In genomic region chr6:82196159-82196558, GRCh38 we compare ENCODE assay signal across 22 cellular contexts.
"Had no signal": no experiment of that assay in that cellular context is flagged by ENCODE, and none has a peak within 500 bp of the region (broad histone marks: within the 10 kb centered on the region; RNA-seq: fewer than 3 reads in every experiment).

No MANE protein-coding gene starts in this region.

- H3K9me3 ChIP-seq: MG63, Peyer's patch had no signal

- H3K4me3 ChIP-seq: MG63, Peyer's patch had no signal

- H3K27me3 ChIP-seq: MG63, Peyer's patch had no signal

- DNase-seq: activated CD4-positive, alpha-beta T cell treated with anti-CD3 and anti-CD28 coated beads for 48 hours; activated CD4-positive, alpha-beta T cell treated with anti-CD3 and anti-CD28 coated beads, Interleukin-2, amount 50 U/mL, for 4 hours; activated CD4-positive, CD25-positive, alpha-beta regulatory T cell treated with anti-CD3 and anti-CD28 coated beads, Interleukin-2, amount 50 U/mL, for 72 hours; activated CD8-positive, alpha-beta memory T cell treated with anti-CD3 and anti-CD28 coated beads, Interleukin-2, amount 10 ng/mL, durations not matched to agents 7 days and 5 days; activated effector memory CD4-positive, alpha-beta T cell treated with Interleukin-2 at 50 U/mL for 16 hours; activated naive CD4-positive, alpha-beta T cell; activated T-cell treated with anti-CD3 and anti-CD28 coated beads, Interleukin-2, amount 50 U/mL, for 24 hours; amygdala; caudate nucleus; MG63; NCI-H1105 treated with DMSO at 0.1 percent for 48 hours; NCI-H1436 treated with DMSO at 0.1 percent for 48 hours; NCI-H187; NCI-H2081; NCI-H446; NCI-H524; Peyer's patch; SHP77 treated with DMSO at 0.1 percent for 48 hours; T-helper 17 cell; T-helper 9 cell had no signal

- H3K4me1 ChIP-seq: Peyer's patch had no signal

- ATAC-seq: activated CD8-positive, alpha-beta memory T cell treated with anti-CD3 and anti-CD28 coated beads, Interleukin-2, amount 10 ng/mL, durations not matched to agents 7 days and 5 days; T-helper 17 cell; WTC11 had no signal

- H3K27ac ChIP-seq: Peyer's patch, RWPE1 had no signal
